In genomic region chr1:233323724-233324123, GRCh38 we compare ENCODE assay signal across 32 cellular contexts.
"Had no signal": no experiment of that assay in that cellular context is flagged by ENCODE, and none has a peak within 500 bp of the region (broad histone marks: within the 10 kb centered on the region; RNA-seq: fewer than 3 reads in every experiment).

No MANE protein-coding gene starts in this region.

- H3K4me3 ChIP-seq: adrenal gland, ascending aorta, body of pancreas, breast epithelium, cardiac muscle cell had no signal

- H3K27me3 ChIP-seq: adrenal gland, ascending aorta, body of pancreas, breast epithelium had no signal

- H3K36me3 ChIP-seq: adrenal gland, ascending aorta, brain microvascular endothelial cell, breast epithelium, cardiac muscle cell had no signal

- DNase-seq: activated effector memory CD4-positive, alpha-beta T cell treated with anti-CD3 and anti-CD28 coated beads, Interleukin-2, amount 50 U/mL, for 16 hours; activated effector memory CD4-positive, alpha-beta T cell treated with Interleukin-2 at 50 U/mL for 16 hours; activated gamma-delta T cell; activated gamma-delta T cell treated with Interleukin-2 at 50 U/mL for 16 hours; activated naive CD4-positive, alpha-beta T cell; activated naive CD4-positive, alpha-beta T cell treated with anti-CD3 and anti-CD28 coated beads for 36 hours; activated naive CD4-positive, alpha-beta T cell treated with anti-CD3 and anti-CD28 coated beads, Interleukin-2, amount 10 ng/mL, durations not matched to agents 7 days and 5 days; activated naive CD4-positive, alpha-beta T cell treated with anti-CD3 and anti-CD28 coated beads, Interleukin-2, amount 50 U/mL, for 16 hours; activated naive CD4-positive, alpha-beta T cell treated with Interleukin-2 at 50 U/mL for 16 hours; activated naive CD8-positive, alpha-beta T cell treated with anti-CD3 and anti-CD28 coated beads for 36 hours; activated naive CD8-positive, alpha-beta T cell treated with anti-CD3 and anti-CD28 coated beads, Interleukin-2, amount 10 ng/mL, durations not matched to agents 7 days and 5 days; activated naive CD8-positive, alpha-beta T cell treated with anti-CD3 and anti-CD28 coated beads, Interleukin-2, amount 50 U/mL, for 24 hours; activated T-cell treated with anti-CD3 and anti-CD28 coated beads, Interleukin-2, amount 50 U/mL, for 1 hour; activated T-cell treated with anti-CD3 and anti-CD28 coated beads, Interleukin-2, amount 50 U/mL, for 24 hours; activated T-cell treated with anti-CD3 and anti-CD28 coated beads, Interleukin-2, amount 50 U/mL, for 4 hours; activated T-cell treated with anti-CD3 and anti-CD28 coated beads, Interleukin-2, amount 50 U/mL, for 48 hours; activated T-cell treated with anti-CD3 and anti-CD28 coated beads, Interleukin-2, amount 50 U/mL, for 72 hours; adrenal gland; amniotic stem cell; amygdala; anterior cingulate cortex; aorta; body of pancreas; brain microvascular endothelial cell; caudate nucleus; central memory CD4-positive, alpha-beta T cell; cerebellar nuclear complex had no signal

- H3K4me1 ChIP-seq: breast epithelium had no signal

- FAIRE-seq: astrocyte, bronchial epithelial cell had no signal

- H3K9me3 ChIP-seq: adrenal gland, ascending aorta, body of pancreas, breast epithelium had no signal

- H3K27ac ChIP-seq: adrenal gland, ascending aorta, brain microvascular endothelial cell, breast epithelium, cardiac muscle cell had no signal
